ENCODE assay signal across 13 cellular contexts in the genomic region with DNA sequence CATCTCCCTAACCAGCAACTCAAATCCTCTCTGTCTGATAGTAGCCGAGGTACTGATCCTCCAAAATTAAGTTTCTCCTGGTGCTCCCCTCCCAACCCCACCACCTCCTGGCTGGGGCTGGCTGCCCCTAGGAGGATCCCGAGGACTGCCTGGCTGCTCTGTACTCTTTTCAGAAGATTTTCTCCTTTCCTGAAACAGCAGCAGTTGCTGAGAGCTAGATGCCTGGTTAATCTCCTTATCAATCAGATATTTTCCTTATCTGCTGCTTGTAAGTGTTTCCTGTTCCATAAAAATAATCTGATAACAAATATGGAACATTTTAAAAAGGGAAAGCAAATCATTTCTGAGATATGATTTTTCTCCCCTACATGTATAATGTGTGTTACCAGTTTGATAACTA. TPM values are rescaled to one million over a fixed set of nuclear protein-coding genes. Genes with fewer than 3 reads are reported as not detected.
DNase-seq lines count a peak whose midpoint lies in the region; ATAC-seq and TF ChIP-seq lines count a peak whose summit lies in the region.
"Had no signal": no experiment of that assay in that cellular context is flagged by ENCODE, and none has a peak within 500 bp of the region (broad histone marks: within the 10 kb centered on the region; RNA-seq: fewer than 3 reads in every experiment).

No MANE protein-coding gene starts in this region.

- peak overlapping the region; percentile 93 for H3K27ac ChIP-seq in Panc1 (ENCODE audit: low read length)
- H3K27ac ChIP-seq in subcutaneous abdominal adipose tissue (ENCODE audit: low read depth, low read length), result peak overlapping the region; percentile 60
- H3K27ac ChIP-seq: neutrophil had no signal

- no peaks in the 10 kb centered on the region for H3K27me3 ChIP-seq in Panc1 (ENCODE audit: control insufficient read depth, insufficient read depth, low read length)
- H3K27me3 ChIP-seq in subcutaneous abdominal adipose tissue (ENCODE audit: control insufficient read depth in 5 of 5, insufficient read depth in 4 of 5, low read length in 5 of 5), result no peaks in the 10 kb centered on the region
- H3K27me3 ChIP-seq: neutrophil, uterus had no signal

- no peak overlapping the region for H3K4me3 Mint-ChIP-seq in chondrocyte (ENCODE audit: unreplicated experiment)
- no peak overlapping the region for H3K4me3 Mint-ChIP-seq in mesothelial cell of epicardium

- POLR2A ChIA-PET in Panc1 (lab: Charles Lee) (interaction anchor here (0.8 to 1.0 kb wide), 2 partner anchors 13 to 58 kb away, joined by 3 to 8 read pairs; no protein-coding TSS in a partner anchor), GM10248 (lab: Yijun Ruan, JAX) (no interaction called here)

- H3K9me3 Mint-ChIP-seq in chondrocyte (ENCODE audit: low read depth) (no peaks in the 10 kb centered on the region), mesothelial cell of epicardium (no peaks in the 10 kb centered on the region)

- H3K9ac ChIP-seq in subcutaneous abdominal adipose tissue (ENCODE audit: low read length in 5 of 5), result peak overlapping the region in 2 of 5 donors; percentile 1 to 2

- H3K4me1 Mint-ChIP-seq in chondrocyte (ENCODE audit: low read depth), result peaks cover 36% of the 10 kb centered on the region
- H3K4me1 Mint-ChIP-seq in mesothelial cell of epicardium, result peaks cover 25% of the 10 kb centered on the region

- in situ Hi-C loops in Panc1 (cut with HindIII; ENCODE audit: low pct_unique_long_range_greater_than_20kb, low sequenced_read_pairs), result no loop called here

- peaks cover 17% of the 10 kb centered on the region for H3K36me3 Mint-ChIP-seq in chondrocyte (ENCODE audit: low read depth)
- H3K36me3 Mint-ChIP-seq in mesothelial cell of epicardium, result peaks cover 30% of the 10 kb centered on the region

- H3K27me3 Mint-ChIP-seq in chondrocyte (ENCODE audit: low read depth) (no peaks in the 10 kb centered on the region), mesothelial cell of epicardium (ENCODE audit: low read depth) (no peaks in the 10 kb centered on the region)

- intact Hi-C loops in Panc1 (cut with micrococcal nuclease; ENCODE audit: unreplicated experiment), result no loop called here

- CTCF ChIA-PET in Panc1 (lab: Charles Lee) (interaction anchor here (1.6 kb wide), 1 partner anchor 80 kb away, joined by 8 read pairs; no protein-coding TSS in a partner anchor), GM10248 (lab: Yijun Ruan, JAX) (interaction anchor here (1.0 to 2.6 kb wide), 4 partner anchors 21 to 324 kb away, joined by 3 to 9 read pairs (median 4); no protein-coding TSS in a partner anchor)

- no peaks in the 10 kb centered on the region; the same call in 1 of the 2 replicates for H3K36me3 ChIP-seq in Panc1 (ENCODE audit: control insufficient read depth, insufficient read depth, low read length)
- H3K36me3 ChIP-seq in subcutaneous abdominal adipose tissue (ENCODE audit: control insufficient read depth in 5 of 5, insufficient read depth in 5 of 5, low read length in 5 of 5), result peaks cover 6 to 33% (median 20%) of the 10 kb centered on the region in 5 donors
- H3K36me3 ChIP-seq: uterus had no signal

- H3K4me3 ChIP-seq in Panc1 (ENCODE audit: low read depth in 2 of 2, low read length in 2 of 2) (no peak overlapping the region), subcutaneous abdominal adipose tissue (ENCODE audit: low read depth in 1 of 5, low read length in 5 of 5) (no peak overlapping the region)
- H3K4me3 ChIP-seq: uterus had no signal

- H3K4me1 ChIP-seq in Panc1 (ENCODE audit: control insufficient read depth, insufficient read depth, low read length) (peaks cover 17% of the 10 kb centered on the region), subcutaneous abdominal adipose tissue (ENCODE audit: control insufficient read depth in 5 of 5, insufficient read depth in 5 of 5, low read length in 5 of 5) (peaks cover 2 to 15% (median 5%) of the 10 kb centered on the region in 5 donors)
- H3K4me1 ChIP-seq: uterus had no signal

- peak overlapping the region; percentile 8 for H3K27ac Mint-ChIP-seq in chondrocyte (ENCODE audit: unreplicated experiment)
- H3K27ac Mint-ChIP-seq in mesothelial cell of epicardium, result peak overlapping the region; percentile 82

- BruUV-seq in Panc1 (replicated peaks; lab: Mats Ljungman, UMichigan), result no TSS peak

- DNase-seq in Panc1 (ENCODE audit: low read depth, low spot score) (no peak), chondrocyte (ENCODE audit: low spot score) (no peak), mesothelial cell of epicardium (ENCODE audit: low spot score in 2 of 2, unreplicated experiment in 2 of 2) (no peak), GM10248 (ENCODE audit: extremely low spot score) (no peak), cerebellar cortex (ENCODE audit: low spot score) (no peak)
- DNase-seq: activated CD4-positive, alpha-beta T cell treated with anti-CD3 and anti-CD28 coated beads for 48 hours; activated naive CD4-positive, alpha-beta T cell treated with anti-CD3 and anti-CD28 coated beads, Interleukin-2, amount 50 U/mL, for 16 hours; NCI-H526; stimulated activated CD4-positive, alpha-beta T cell treated with anti-CD3 and anti-CD28 coated beads, Interleukin-4, amount 100 ng/mL, for 24 hours; uterus had no signal

- TF ChIP-seq CTCF in Panc1 (IDR thresholded peaks at IDR 0.05), result no peak
- no peak for TF ChIP-seq CTCF in chondrocyte (IDR thresholded peaks at IDR 0.05)
- TF ChIP-seq CTCF in mesothelial cell of epicardium (IDR thresholded peaks at IDR 0.05; ENCODE audit: unreplicated experiment), result no peak
- no peak for TF ChIP-seq CTCF in GM10248 (IDR thresholded peaks at IDR 0.05; ENCODE audit: control extremely low read depth, extremely low read depth, low read depth, missing control alignments)

- ATAC-seq in Panc1, result no peak
- no peak for ATAC-seq in HG03159 (IDR thresholded peaks at IDR 0.05; ENCODE audit: unreplicated experiment)

- H3K9me3 ChIP-seq in Panc1 (ENCODE audit: control insufficient read depth, insufficient read depth, low read depth, low read length) (no peaks in the 10 kb centered on the region), subcutaneous abdominal adipose tissue (ENCODE audit: control insufficient read depth in 5 of 5, low read length in 5 of 5) (no peaks in the 10 kb centered on the region)
- H3K9me3 ChIP-seq: neutrophil, uterus had no signal

RNA-seq across cellular contexts. Expression of gene ZMYND8, which starts 52.8 kb away (rescaled TPM):
- total RNA-seq in Panc1 (2021; ENCODE audit: unreplicated experiment), result 50.7 TPM
- polyA plus RNA-seq in Panc1 (2012; ENCODE audit: insufficient read length), result 26.6 TPM
- 31.9 to 35.0 TPM (median 33.8 TPM) in 3 replicates for total RNA-seq in chondrocyte
- total RNA-seq in mesothelial cell of epicardium, result 119 to 120 TPM (median 119 TPM) in 3 replicates
